Comparison of ENCODE assay signal across 19 cellular contexts in genomic region chrX:122119361-122119760, GRCh38.
DNase-seq lines count a peak whose midpoint lies in the region; ATAC-seq, FAIRE-seq and TF ChIP-seq lines count a peak whose summit lies in the region.
"Had no signal": no experiment of that assay in that cellular context is flagged by ENCODE, and none has a peak within 500 bp of the region (broad histone marks: within the 10 kb centered on the region; RNA-seq: fewer than 3 reads in every experiment).

No MANE protein-coding gene starts in this region.

- TF ChIP-seq POLR2A in A549 (IDR thresholded peaks at IDR 0.05; ENCODE audit: low read length): no peak

- no peak overlapping the region for H3K9ac ChIP-seq in astrocyte (ENCODE audit: low read length)
- H3K9ac ChIP-seq: GM23248 had no signal

- H3K27me3 Mint-ChIP-seq in astrocyte (ENCODE audit: low read depth, unreplicated experiment): no peaks in the 10 kb centered on the region
- H3K27me3 Mint-ChIP-seq: CD4-positive, alpha-beta memory T cell had no signal

- H3K27me3 ChIP-seq in astrocyte (ENCODE audit: insufficient read depth, low read length) (no peaks in the 10 kb centered on the region), aorta (ENCODE audit: control insufficient read depth in 1 of 2, insufficient read depth in 2 of 2, low read length in 1 of 2) (peaks cover 0 to under 1% of the 10 kb centered on the region in 2 donors)
- H3K27me3 ChIP-seq: BE2C had no signal

- CTCF ChIA-PET in A549 (lab: Yijun Ruan, JAX): no interaction called here

- H3K4me1 ChIP-seq in A549: no peaks in the 10 kb centered on the region
- no peaks in the 10 kb centered on the region for H3K4me1 ChIP-seq in astrocyte (ENCODE audit: insufficient read depth, low read length)
- peaks cover 0 to 3% of the 10 kb centered on the region in 2 donors for H3K4me1 ChIP-seq in aorta (ENCODE audit: control insufficient read depth in 1 of 2, insufficient read depth in 2 of 2, low read length in 2 of 2)
- H3K4me1 ChIP-seq: BE2C had no signal

- no peaks in the 10 kb centered on the region for H4K20me1 ChIP-seq in astrocyte (ENCODE audit: insufficient read depth, low read length)

- H3K4me1 Mint-ChIP-seq in astrocyte (ENCODE audit: low read depth, unreplicated experiment): peaks cover 5% of the 10 kb centered on the region
- H3K4me1 Mint-ChIP-seq: CD4-positive, alpha-beta memory T cell had no signal

- no peak overlapping the region for H3K4me3 Mint-ChIP-seq in astrocyte (ENCODE audit: unreplicated experiment)
- H3K4me3 Mint-ChIP-seq: CD4-positive, alpha-beta memory T cell had no signal

- TF ChIP-seq CTCF in A549 (IDR thresholded peaks at IDR 0.05) (no peak), astrocyte (IDR thresholded peaks at IDR 0.05; ENCODE audit: insufficient read depth, low read depth, low read length) (no peak)

- H3K4me2 ChIP-seq in A549 (no peak overlapping the region), astrocyte (ENCODE audit: low read length) (no peak overlapping the region)

- H3K36me3 ChIP-seq in astrocyte (ENCODE audit: insufficient read depth, low read length) (no peaks in the 10 kb centered on the region), aorta (ENCODE audit: control insufficient read depth in 1 of 2, insufficient read depth in 2 of 2, low read length in 1 of 2) (no peaks in the 10 kb centered on the region)
- H3K36me3 ChIP-seq: BE2C had no signal

- ATAC-seq in A549 (no peak), HG03432 (IDR thresholded peaks at IDR 0.05; ENCODE audit: unreplicated experiment) (peak; percentile 77), HG02588 (IDR thresholded peaks at IDR 0.05; ENCODE audit: unreplicated experiment) (no peak), aorta (ENCODE audit: low FRiP score) (no peak)
- ATAC-seq: HCT116 had no signal

- no peaks in the 10 kb centered on the region for H3K9me3 Mint-ChIP-seq in astrocyte (ENCODE audit: unreplicated experiment)

- no peak for TF ChIP-seq RAD21 in A549 (conservative IDR thresholded peaks at IDR 0.05 in 1 of 2, IDR thresholded peaks at IDR 0.05 in 1 of 2)

- H3K9me3 ChIP-seq in A549 (no peaks in the 10 kb centered on the region), astrocyte (ENCODE audit: insufficient read depth, low read depth, low read length) (no peaks in the 10 kb centered on the region), aorta (ENCODE audit: control insufficient read depth, low read length) (no peaks in the 10 kb centered on the region)
- H3K9me3 ChIP-seq: BE2C had no signal

- no peak overlapping the region for H3K4me3 ChIP-seq in A549
- H3K4me3 ChIP-seq in astrocyte (ENCODE audit: insufficient read depth, low read depth, low read length): no peak overlapping the region
- no peak overlapping the region for H3K4me3 ChIP-seq in aorta (ENCODE audit: low read length in 2 of 2)
- H3K4me3 ChIP-seq: GM23248 had no signal

- DNase-seq in A549 (ENCODE audit: low read depth in 1 of 2, low spot score in 1 of 2) (no peak), DMS53 (lab: John Stamatoyannopoulos, UW) (peak; percentile 64), astrocyte (ENCODE audit: low read depth) (no peak), caudate nucleus (lab: John Stamatoyannopoulos, UW) (no peak), aorta (no peak)
- DNase-seq: BE2C; CD4-positive, alpha-beta memory T cell; COR-L47; DMS153; GF-D8; GM23248; IMR-90 had no signal

- intact Hi-C loops in aorta (cut with DNase I): no loop called here

- POLR2A ChIA-PET in A549 (lab: Yijun Ruan, JAX): no interaction called here

- H3K79me2 ChIP-seq in astrocyte (ENCODE audit: insufficient read depth, low read length): no peaks in the 10 kb centered on the region

- H3K27ac ChIP-seq in A549 (no peak overlapping the region), astrocyte (ENCODE audit: low read depth, low read length) (no peak overlapping the region), caudate nucleus (ENCODE audit: low read depth, low read length) (no peak overlapping the region), aorta (ENCODE audit: low read depth in 1 of 2, low read length in 2 of 2) (no peak overlapping the region)
- H3K27ac ChIP-seq: C4-2B, GM23248 had no signal

- H2AFZ ChIP-seq in astrocyte (ENCODE audit: low read depth, low read length): no peak overlapping the region
- H2AFZ ChIP-seq: GM23248 had no signal

- no peak for TF ChIP-seq EP300 in A549 (IDR thresholded peaks at IDR 0.05)

- FAIRE-seq in A549 (lab: Jason Lieb, UNC) (peak; percentile 36), astrocyte (lab: Jason Lieb, UNC) (peak; percentile 70)
- FAIRE-seq: A204.1, D721Med, H54 had no signal

- H3K36me3 Mint-ChIP-seq in astrocyte (ENCODE audit: low read depth, unreplicated experiment): no peaks in the 10 kb centered on the region
- H3K36me3 Mint-ChIP-seq: CD4-positive, alpha-beta memory T cell had no signal

- no peak overlapping the region for H3K27ac Mint-ChIP-seq in astrocyte (ENCODE audit: unreplicated experiment)
- H3K27ac Mint-ChIP-seq: CD4-positive, alpha-beta memory T cell had no signal

TF ChIP-seq in A549, 52 proteins besides CTCF, POLR2A, EP300 and RAD21:
- TF ChIP-seq ZSCAN20 (CRISPR knock-in tag; IDR thresholded peaks at IDR 0.05) (no peak), NFE2L2 (conservative IDR thresholded peaks at IDR 0.05; ENCODE audit: low read length) (no peak), HOXA7 (CRISPR knock-in tag; IDR thresholded peaks at IDR 0.05) (no peak), HOXB5 (CRISPR knock-in tag; IDR thresholded peaks at IDR 0.05) (no peak), KDM1A (IDR thresholded peaks at IDR 0.05; ENCODE audit: low read depth) (no peak), TFCP2L1 (CRISPR knock-in tag; IDR thresholded peaks at IDR 0.05) (no peak), RCOR1 (IDR thresholded peaks at IDR 0.05; ENCODE audit: low read depth, low read length) (no peak), BHLHE40 (IDR thresholded peaks at IDR 0.05; ENCODE audit: low read depth, low read length) (no peak), EHF (CRISPR knock-in tag; IDR thresholded peaks at IDR 0.05) (no peak), POLR2AphosphoS2 (conservative IDR thresholded peaks at IDR 0.05; ENCODE audit: low read length) (no peak), ZFP36 (IDR thresholded peaks at IDR 0.05; ENCODE audit: borderline replicate concordance, partially characterized antibody) (no peak), CBX2 (IDR thresholded peaks at IDR 0.05; ENCODE audit: borderline replicate concordance, low read depth) (no peak), JUN (IDR thresholded peaks at IDR 0.05) (no peak)
- TF ChIP-seq, protein P1, sequence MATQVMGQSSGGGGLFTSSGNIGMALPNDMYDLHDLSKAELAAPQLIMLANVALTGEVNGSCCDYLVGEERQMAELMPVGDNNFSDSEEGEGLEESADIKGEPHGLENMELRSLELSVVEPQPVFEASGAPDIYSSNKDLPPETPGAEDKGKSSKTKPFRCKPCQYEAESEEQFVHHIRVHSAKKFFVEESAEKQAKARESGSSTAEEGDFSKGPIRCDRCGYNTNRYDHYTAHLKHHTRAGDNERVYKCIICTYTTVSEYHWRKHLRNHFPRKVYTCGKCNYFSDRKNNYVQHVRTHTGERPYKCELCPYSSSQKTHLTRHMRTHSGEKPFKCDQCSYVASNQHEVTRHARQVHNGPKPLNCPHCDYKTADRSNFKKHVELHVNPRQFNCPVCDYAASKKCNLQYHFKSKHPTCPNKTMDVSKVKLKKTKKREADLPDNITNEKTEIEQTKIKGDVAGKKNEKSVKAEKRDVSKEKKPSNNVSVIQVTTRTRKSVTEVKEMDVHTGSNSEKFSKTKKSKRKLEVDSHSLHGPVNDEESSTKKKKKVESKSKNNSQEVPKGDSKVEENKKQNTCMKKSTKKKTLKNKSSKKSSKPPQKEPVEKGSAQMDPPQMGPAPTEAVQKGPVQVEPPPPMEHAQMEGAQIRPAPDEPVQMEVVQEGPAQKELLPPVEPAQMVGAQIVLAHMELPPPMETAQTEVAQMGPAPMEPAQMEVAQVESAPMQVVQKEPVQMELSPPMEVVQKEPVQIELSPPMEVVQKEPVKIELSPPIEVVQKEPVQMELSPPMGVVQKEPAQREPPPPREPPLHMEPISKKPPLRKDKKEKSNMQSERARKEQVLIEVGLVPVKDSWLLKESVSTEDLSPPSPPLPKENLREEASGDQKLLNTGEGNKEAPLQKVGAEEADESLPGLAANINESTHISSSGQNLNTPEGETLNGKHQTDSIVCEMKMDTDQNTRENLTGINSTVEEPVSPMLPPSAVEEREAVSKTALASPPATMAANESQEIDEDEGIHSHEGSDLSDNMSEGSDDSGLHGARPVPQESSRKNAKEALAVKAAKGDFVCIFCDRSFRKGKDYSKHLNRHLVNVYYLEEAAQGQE (IDR thresholded peaks at IDR 0.05): no peak
- TF ChIP-seq, protein P2, sequence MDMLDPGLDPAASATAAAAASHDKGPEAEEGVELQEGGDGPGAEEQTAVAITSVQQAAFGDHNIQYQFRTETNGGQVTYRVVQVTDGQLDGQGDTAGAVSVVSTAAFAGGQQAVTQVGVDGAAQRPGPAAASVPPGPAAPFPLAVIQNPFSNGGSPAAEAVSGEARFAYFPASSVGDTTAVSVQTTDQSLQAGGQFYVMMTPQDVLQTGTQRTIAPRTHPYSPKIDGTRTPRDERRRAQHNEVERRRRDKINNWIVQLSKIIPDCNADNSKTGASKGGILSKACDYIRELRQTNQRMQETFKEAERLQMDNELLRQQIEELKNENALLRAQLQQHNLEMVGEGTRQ (IDR thresholded peaks at IDR 0.05): no peak
